Comparison of ENCODE assay signal across 9 cellular contexts in the genomic region with DNA sequence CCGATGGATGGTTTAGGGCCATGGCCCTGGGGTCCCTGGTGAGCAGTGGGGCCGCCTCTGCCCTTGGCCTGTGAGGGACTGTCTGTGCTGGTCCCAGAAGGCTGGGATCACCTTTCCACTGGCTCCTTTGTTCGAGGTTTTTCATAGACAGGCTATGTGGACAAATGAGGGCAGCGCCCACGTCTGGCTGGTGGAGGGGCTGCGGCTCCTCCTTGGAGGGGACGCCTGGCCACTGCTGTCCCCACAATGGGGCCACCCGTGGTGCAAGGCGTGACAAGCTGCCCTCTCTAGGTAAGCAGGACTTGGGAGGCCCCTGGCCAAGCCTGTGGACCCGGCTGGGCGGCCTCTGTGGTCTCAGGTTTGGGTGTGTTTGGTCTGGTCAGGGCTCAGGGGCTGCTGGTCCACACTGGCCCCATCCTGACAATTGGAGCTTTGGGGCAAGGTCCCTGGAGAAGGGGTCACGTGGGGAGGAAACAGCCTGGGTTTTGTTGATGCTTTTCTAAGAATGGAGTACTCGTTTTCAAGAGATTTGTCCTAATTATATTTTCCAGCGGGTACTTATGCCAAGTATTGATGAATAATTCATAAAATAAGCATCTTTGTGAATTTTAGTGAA. TPM values are rescaled to one million over a fixed set of nuclear protein-coding genes. Genes with fewer than 3 reads are reported as not detected.
A peak's percentile ranks its signal among the peaks of the same experiment; 100 is the strongest.
DNase-seq lines count a peak whose midpoint lies in the region; ATAC-seq, FAIRE-seq and TF ChIP-seq lines count a peak whose summit lies in the region.
"Had no signal": no experiment of that assay in that cellular context is flagged by ENCODE, and none has a peak within 500 bp of the region (broad histone marks: within the 10 kb centered on the region; RNA-seq: fewer than 3 reads in every experiment).

No MANE protein-coding gene starts in this region.

- no peak for ATAC-seq in HG03521 (IDR thresholded peaks at IDR 0.05; ENCODE audit: unreplicated experiment)

- peak; percentile 19 for TF ChIP-seq CTCF in D721Med (IDR thresholded peaks at IDR 0.05; ENCODE audit: insufficient read depth, missing control alignments)

- DNase-seq in D721Med (ENCODE audit: insufficient read length, low spot score), result peak; percentile 61
- DNase-seq in NCI-H1417 (lab: John Stamatoyannopoulos, UW), result peak; percentile 88 to 95 (median 90)
- DNase-seq in astrocyte of the hippocampus (ENCODE audit: low read depth, low spot score), result peak; percentile 48
- peak; percentile 51 for DNase-seq in myocyte (ENCODE audit: low read depth)
- no peak for DNase-seq in activated T-cell treated with anti-CD3 and anti-CD28 coated beads for 4 hours
- no peak for DNase-seq in activated naive CD4-positive, alpha-beta T cell (lab: John Stamatoyannopoulos, UW)
- no peak for DNase-seq in RPMI8226
- DNase-seq: T-helper 9 cell had no signal

- no peak for FAIRE-seq in D721Med (lab: Jason Lieb, UNC)

RNA-seq across cellular contexts. Expression of a gene that starts 33.3 kb away (rescaled TPM):
- total RNA-seq in myocyte, result 31.2 and 34.4 TPM in 2 replicates
- 18.3 TPM for polyA plus RNA-seq in myocyte (2012)

Comparison
In these comparisons a context has a peak if more than half of its experiments do, and no peak if none do; other contexts are left out.
1. DNase-seq: peak in D721Med (single experiment), NCI-H1417 (3 of 3), astrocyte of the hippocampus (single experiment) and myocyte (single experiment); none in activated T-cell treated with anti-CD3 and anti-CD28 coated beads for 4 hours (single experiment), activated naive CD4-positive, alpha-beta T cell (0 of 4) and RPMI8226 (single experiment).